Comparison of ENCODE assay signal across 8 cellular contexts in the genomic region with DNA sequence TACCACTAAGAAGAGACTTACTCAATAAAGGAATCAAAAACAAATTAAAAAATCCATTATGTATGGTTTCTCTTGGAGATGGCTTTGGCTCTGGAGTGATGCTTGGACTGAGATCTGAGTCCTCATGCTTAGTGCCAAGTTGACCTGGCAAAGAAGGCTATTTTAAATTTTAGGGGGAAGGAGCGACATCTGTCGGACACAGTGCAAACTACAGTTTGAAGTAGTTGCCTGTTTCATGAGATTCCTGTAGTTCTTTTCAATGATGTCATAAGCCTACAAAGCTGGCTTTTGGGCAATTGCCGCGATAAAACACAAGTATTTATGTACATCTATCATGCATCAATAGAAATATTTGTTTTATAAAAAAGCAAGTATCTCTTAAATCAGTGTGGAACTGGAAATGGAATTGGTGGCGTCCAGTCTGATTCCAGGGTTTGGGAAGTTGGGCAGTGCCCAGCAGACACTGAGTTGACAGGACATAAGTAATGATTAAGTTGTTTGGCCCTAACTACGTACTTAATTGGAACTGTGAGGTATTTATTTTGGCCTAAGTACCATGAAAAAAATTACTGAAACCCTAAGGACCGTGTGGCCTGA. TPM values are rescaled to one million over a fixed set of nuclear protein-coding genes. Genes with fewer than 3 reads are reported as not detected.
DNase-seq lines count a peak whose midpoint lies in the region; ATAC-seq, FAIRE-seq and TF ChIP-seq lines count a peak whose summit lies in the region.

No MANE protein-coding gene starts in this region.

- H3K36me3 ChIP-seq in K562 (ENCODE audit: control insufficient read depth, insufficient read depth, low read length) (peaks cover 63% of the 10 kb centered on the region; the same call in 2 of the 3 replicates), spleen (peaks cover 0 to 43% (median 2%) of the 10 kb centered on the region in 6 donors)

- TF ChIP-seq RAD21 in K562 (CRISPR knock-in tag; conservative IDR thresholded peaks at IDR 0.05 in 1 of 2, IDR thresholded peaks at IDR 0.05 in 1 of 2): peak; percentile 81 to 84

- peak; percentile 73 for ATAC-seq in K562
- no peak for ATAC-seq in HG03520 (IDR thresholded peaks at IDR 0.05; ENCODE audit: unreplicated experiment)

- CTCF ChIA-PET in K562 (lab: Yijun Ruan, JAX; ENCODE audit: low intra/inter-chr PET ratio): interaction anchor here (0.5 to 6.3 kb wide), 8 partner anchors 13 to 1094 kb away, joined by 3 to 50 read pairs (median 6); partner anchors contain the start of gene RBM34

- H3K9me1 ChIP-seq in K562 (ENCODE audit: control insufficient read depth, insufficient read depth, low read length): no peaks in the 10 kb centered on the region

- H4K20me1 ChIP-seq in K562 (replicated peaks; ENCODE audit: control insufficient read depth, insufficient read depth, low read length): no peaks in the 10 kb centered on the region

- H2AFZ ChIP-seq in K562 (ENCODE audit: low read depth, low read length): no peak overlapping the region

- POLR2A ChIA-PET in K562 (lab: Yijun Ruan, JAX): interaction anchor here (0.5 to 1.3 kb wide), 4 partner anchors 11 to 261 kb away, joined by 3 to 4 read pairs (median 4); no protein-coding TSS in a partner anchor

- WGBS in K562 (ENCODE audit: insufficient coverage, low coverage, missing lambda C conversion rate): 28% methylated on average over 7 of the region's 7 CpGs
- 29 to 39% (median 33%) methylated on average over 7 of the region's 7 CpGs for WGBS in spleen, 5 donors

- H3K4me2 ChIP-seq in K562 (ENCODE audit: insufficient read depth, low read length): no peak overlapping the region

- no peaks in the 10 kb centered on the region for H3K27me3 ChIP-seq in K562 (ENCODE audit: control insufficient read depth in 2 of 2, insufficient read depth in 2 of 2, low read length in 2 of 2)
- H3K27me3 ChIP-seq in spleen (replicated peaks in 1 of 7): no peaks in the 10 kb centered on the region

- no TSS peak for BruUV-seq in K562 (replicated peaks; lab: Mats Ljungman, UMichigan)

- H3K79me2 ChIP-seq in K562 (ENCODE audit: control insufficient read depth, insufficient read depth, low read length): peaks cover 29% of the 10 kb centered on the region

- TF ChIP-seq POLR2A in NB4 (IDR thresholded peaks at IDR 0.05; ENCODE audit: extremely low read depth, insufficient read length) (no peak), K562 (conservative IDR thresholded peaks at IDR 0.05) (no peak), spleen (IDR thresholded peaks at IDR 0.05) (no peak)

- FAIRE-seq in TTC549 (lab: Jason Lieb, UNC) (peak; percentile 97), K562 (lab: Jason Lieb, UNC) (peak; percentile 94)

- intact Hi-C loops in K562 (cut with micrococcal nuclease): loop anchor here (1.0 to 10.0 kb wide), 2 partner anchors 323 to 922 kb away; no protein-coding TSS in a partner anchor
- intact Hi-C loops in spleen (cut with DNase I; ENCODE audit: low total_unique reads): no loop called here

- H3K9ac ChIP-seq in K562 (ENCODE audit: insufficient read depth in 1 of 2, low read depth in 2 of 2, low read length in 2 of 2): no peak overlapping the region

- in situ Hi-C loops in K562 (cut with MboI): loop anchor here (5.0 to 10.0 kb wide), 2 partner anchors 165 to 322 kb away; no protein-coding TSS in a partner anchor

- H3K9me3 ChIP-seq in K562 (replicated peaks; ENCODE audit: control insufficient read depth, insufficient read depth, low read depth, low read length): no peaks in the 10 kb centered on the region
- H3K9me3 ChIP-seq in spleen: no peaks in the 10 kb centered on the region

- TF ChIP-seq CTCF in NB4 (IDR thresholded peaks at IDR 0.05; ENCODE audit: low read depth, low read length): peak; percentile 71
- peak; percentile 77 to 91 (median 89) for TF ChIP-seq CTCF in K562 (IDR thresholded peaks at IDR 0.05 in 2 of 3, conservative IDR thresholded peaks at IDR 0.05 in 1 of 3; ENCODE audit: insufficient read depth in 2 of 3, low read depth in 1 of 3, low read length in 3 of 3)
- peak; percentile 63 to 92 (median 84) for TF ChIP-seq CTCF in spleen (IDR thresholded peaks at IDR 0.05 in 8 of 11, conservative IDR thresholded peaks at IDR 0.05 in 3 of 11)

- DNase-seq in NOMO-1 treated with DMSO at 0.1 percent for 48 hours (lab: John Stamatoyannopoulos, UW; ENCODE audit: unreplicated experiment) (peak; percentile 62), NOMO-1 treated with dmso at 0.1 percent for 144 hours (lab: John Stamatoyannopoulos, UW; ENCODE audit: unreplicated experiment) (no peak), NB4 (ENCODE audit: low read depth) (peak; percentile 72), K562 (ENCODE audit: extremely low read depth in 1 of 4, low spot score in 3 of 4) (peak; percentile 70 to 77 (median 72)), iPS-NIHi11 (ENCODE audit: low spot score) (peak; percentile 78), spleen (no peak)

- H3K4me3 ChIP-seq in NB4 (ENCODE audit: low read depth, low read length) (no peak overlapping the region), K562 (no peak overlapping the region), spleen (no peak overlapping the region)

- H3K27ac ChIP-seq in K562 (ENCODE audit: extremely low read depth, low read depth, low read length) (no peak overlapping the region), spleen (no peak overlapping the region)

- no peak for TF ChIP-seq EP300 in K562 (IDR thresholded peaks at IDR 0.05; ENCODE audit: low read length)

- H3K4me1 ChIP-seq in K562 (replicated peaks in 1 of 2; ENCODE audit: control insufficient read depth in 2 of 2, insufficient read depth in 2 of 2, low read length in 2 of 2) (no peaks in the 10 kb centered on the region), spleen (peaks cover 0 to 22% (median 4%) of the 10 kb centered on the region in 6 donors)

TF ChIP-seq in K562, 482 proteins besides CTCF, POLR2A, EP300 and RAD21 (continues in another document):
- TF ChIP-seq MNT (conservative IDR thresholded peaks at IDR 0.05) (0 out of 4 replicates have a peak, but pooled peaks of 1 of the 2 experiments have one; percentile 23), SMC3 (conservative IDR thresholded peaks at IDR 0.05; ENCODE audit: insufficient read depth, low read depth, low read length) (peak; percentile 68), KLF16 (IDR thresholded peaks at IDR 0.05) (peak; percentile 53; the same call in 1 of the 2 replicates), ETV6 (IDR thresholded peaks at IDR 0.05; ENCODE audit: borderline replicate concordance in 1 of 2, low read depth in 2 of 2, low read length in 1 of 2) (no peak), ETV6 (CRISPR knock-in tag; IDR thresholded peaks at IDR 0.05; ENCODE audit: borderline replicate concordance) (no peak), MAZ (CRISPR knock-in tag; conservative IDR thresholded peaks at IDR 0.05 in 1 of 2, IDR thresholded peaks at IDR 0.05 in 1 of 2) (0 out of 4 replicates have a peak, but pooled peaks of 1 of the 2 experiments have one; percentile 38)
- TF ChIP-seq, protein P1, sequence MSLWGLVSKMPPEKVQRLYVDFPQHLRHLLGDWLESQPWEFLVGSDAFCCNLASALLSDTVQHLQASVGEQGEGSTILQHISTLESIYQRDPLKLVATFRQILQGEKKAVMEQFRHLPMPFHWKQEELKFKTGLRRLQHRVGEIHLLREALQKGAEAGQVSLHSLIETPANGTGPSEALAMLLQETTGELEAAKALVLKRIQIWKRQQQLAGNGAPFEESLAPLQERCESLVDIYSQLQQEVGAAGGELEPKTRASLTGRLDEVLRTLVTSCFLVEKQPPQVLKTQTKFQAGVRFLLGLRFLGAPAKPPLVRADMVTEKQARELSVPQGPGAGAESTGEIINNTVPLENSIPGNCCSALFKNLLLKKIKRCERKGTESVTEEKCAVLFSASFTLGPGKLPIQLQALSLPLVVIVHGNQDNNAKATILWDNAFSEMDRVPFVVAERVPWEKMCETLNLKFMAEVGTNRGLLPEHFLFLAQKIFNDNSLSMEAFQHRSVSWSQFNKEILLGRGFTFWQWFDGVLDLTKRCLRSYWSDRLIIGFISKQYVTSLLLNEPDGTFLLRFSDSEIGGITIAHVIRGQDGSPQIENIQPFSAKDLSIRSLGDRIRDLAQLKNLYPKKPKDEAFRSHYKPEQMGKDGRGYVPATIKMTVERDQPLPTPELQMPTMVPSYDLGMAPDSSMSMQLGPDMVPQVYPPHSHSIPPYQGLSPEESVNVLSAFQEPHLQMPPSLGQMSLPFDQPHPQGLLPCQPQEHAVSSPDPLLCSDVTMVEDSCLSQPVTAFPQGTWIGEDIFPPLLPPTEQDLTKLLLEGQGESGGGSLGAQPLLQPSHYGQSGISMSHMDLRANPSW (CRISPR knock-in tag; IDR thresholded peaks at IDR 0.05): no peak

RNA-seq across cellular contexts. Expression of gene TBCE, which starts 50.0 kb away (rescaled TPM):
- total RNA-seq in K562 (2011; cell fraction: chromatin; rRNA removed; ENCODE audit: low replicate concordance): 145 and 291 TPM in 2 replicates
- 78.7 and 90.9 TPM in 2 replicates for total RNA-seq in K562 (2011; cell fraction: nucleolus; rRNA removed)
- total RNA-seq in K562 (2011; cell fraction: nucleoplasm; rRNA removed): 144 and 194 TPM in 2 replicates
- total RNA-seq in K562 (2014; rRNA removed) (60.0 and 63.6 TPM in 2 replicates), K562 (2014; rRNA removed; fragmentation: Illumina TruSeq; extraction: Trizol) (92.1 and 99.9 TPM in 2 replicates), K562 (2015; rRNA removed; fragmentation: Illumina TruSeq; extraction: Trizol) (78.3 and 87.9 TPM in 2 replicates), K562 (2021) (52.6 and 65.2 TPM in 2 replicates), spleen (10 to 100 TPM; 14.1 to 30.0 (median 18.6) TPM)
- polyA plus RNA-seq in K562 (2011; rRNA removed) (61.7 and 87.9 TPM in 2 replicates), K562 (2014; fragmentation: Illumina TruSeq; extraction: Trizol) (68.8 and 81.8 TPM in 2 replicates), K562 (2014; fragmentation: Nextera tagmentation; extraction: Ambion mirVana) (10 to 100 TPM; 59.0 to 89.8 TPM), K562 (2014; rRNA removed) (79.5 and 82.1 TPM in 2 replicates), spleen (10 to 100 TPM; 13.6 to 18.6 (median 16.6) TPM)
- polyA plus RNA-seq in K562 (2011; cell fraction: cytosol; rRNA removed): 20.2 and 36.7 TPM in 2 replicates
- 52.8 and 66.0 TPM in 2 replicates for polyA plus RNA-seq in K562 (2011; cell fraction: nucleus; rRNA removed)
- 45.4 and 64.8 TPM in 2 replicates for polyA plus RNA-seq in K562 (2012)
- 77.0 and 80.4 TPM in 2 replicates for polyA minus RNA-seq in K562 (2011; rRNA and poly(A)+ RNA removed)
- polyA minus RNA-seq in K562 (2011; cell fraction: cytosol; rRNA and poly(A)+ RNA removed): 15.1 and 27.1 TPM in 2 replicates
- polyA minus RNA-seq in K562 (2011; cell fraction: nucleus; rRNA and poly(A)+ RNA removed): 46.2 and 58.9 TPM in 2 replicates

Comparison
In these comparisons a context has a peak if more than half of its experiments do, and no peak if none do; other contexts are left out.
1. DNase-seq: peak in NOMO-1 treated with DMSO at 0.1 percent for 48 hours (single experiment), NB4 (single experiment), K562 (4 of 4) and iPS-NIHi11 (single experiment); none in NOMO-1 treated with dmso at 0.1 percent for 144 hours (single experiment) and spleen (single experiment).
2. Peak in every context shown above with its lines, with median percentiles within 50 percentile points of each other: CTCF ChIP-seq.